Comparison of ENCODE assay signal across 9 cellular contexts in the genomic region with DNA sequence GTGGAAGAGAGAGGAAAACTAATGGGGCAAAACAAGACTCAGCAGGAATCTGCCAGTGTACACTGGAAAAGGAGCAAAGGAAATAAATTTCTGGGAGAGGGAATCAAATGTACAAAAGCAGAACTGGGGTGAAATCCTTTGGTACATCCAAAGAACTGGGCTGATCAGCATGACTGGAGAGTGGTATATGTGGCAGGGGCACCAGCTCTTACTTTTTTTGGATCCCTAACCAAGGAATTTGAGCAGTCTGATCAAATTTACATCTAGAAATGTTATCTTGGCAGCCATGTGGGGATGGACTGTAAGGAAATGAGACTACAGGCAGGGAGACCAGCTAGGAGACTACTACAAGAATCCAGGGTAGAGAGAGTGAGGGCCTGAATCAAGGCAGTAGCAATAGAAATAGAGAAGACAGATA. TPM values are rescaled to one million over a fixed set of nuclear protein-coding genes. Genes with fewer than 3 reads are reported as not detected.
A peak's percentile ranks its signal among the peaks of the same experiment; 100 is the strongest.
DNase-seq lines count a peak whose midpoint lies in the region; ATAC-seq and TF ChIP-seq lines count a peak whose summit lies in the region.
"Had no signal": no experiment of that assay in that cellular context is flagged by ENCODE, and none has a peak within 500 bp of the region (broad histone marks: within the 10 kb centered on the region; RNA-seq: fewer than 3 reads in every experiment).

No MANE protein-coding gene starts in this region.

- ATAC-seq in heart right ventricle (no peak), Right ventricle myocardium superior (ENCODE audit: poor library complexity) (no peak), lower lobe of right lung (no peak), aorta (ENCODE audit: low FRiP score) (no peak), GM19328 (IDR thresholded peaks at IDR 0.05; ENCODE audit: unreplicated experiment) (no peak)

- no peak for TF ChIP-seq CTCF in heart right ventricle (IDR thresholded peaks at IDR 0.05)
- TF ChIP-seq CTCF in lower lobe of right lung (IDR thresholded peaks at IDR 0.05): no peak

- H3K4me1 ChIP-seq in heart right ventricle (peaks cover 0 to 25% (median 11%) of the 10 kb centered on the region in 9 donors), adipocyte (ENCODE audit: control insufficient read depth, insufficient read depth, low read length) (peaks cover 7% of the 10 kb centered on the region), lower lobe of right lung (peaks cover 18% of the 10 kb centered on the region), aorta (ENCODE audit: control insufficient read depth in 1 of 2, insufficient read depth in 2 of 2, low read length in 2 of 2) (no peaks in the 10 kb centered on the region)

- H3K27ac ChIP-seq in heart right ventricle: peak overlapping the region in 7 of 10 donors; percentile 88 to 97 (median 92)
- peak overlapping the region; percentile 98 for H3K27ac ChIP-seq in lower lobe of right lung
- peak overlapping the region; percentile 19 to 92 for H3K27ac ChIP-seq in aorta (ENCODE audit: low read depth in 1 of 2, low read length in 2 of 2)

- peak overlapping the region in 6 of 10 donors; percentile 61 to 74 (median 67) for H3K4me3 ChIP-seq in heart right ventricle
- H3K4me3 ChIP-seq in adipocyte (ENCODE audit: low read length): peak overlapping the region; percentile 97
- H3K4me3 ChIP-seq in lower lobe of right lung: peak overlapping the region; percentile 74
- H3K4me3 ChIP-seq in aorta (ENCODE audit: low read length in 2 of 2): peak overlapping the region; percentile 82 to 84

- intact Hi-C loops in heart right ventricle (cut with DNase I) (loop anchor here in 7 of 10 donors (2.0 to 10.0 kb wide), 6 partner anchors 14 to 200 kb away; a partner anchor contains a TSS), Right ventricle myocardium superior (cut with DNase I) (no loop called here), lower lobe of right lung (cut with DNase I) (no loop called here), aorta (cut with DNase I) (loop anchor here (5.0 kb wide), 3 partner anchors 70 to 1205 kb away; a partner anchor contains a TSS)

- H3K9me3 ChIP-seq in heart right ventricle: peaks cover 0 to 18% (median 0%) of the 10 kb centered on the region in 11 donors
- H3K9me3 ChIP-seq in adipocyte (ENCODE audit: control insufficient read depth, low read length): no peaks in the 10 kb centered on the region
- H3K9me3 ChIP-seq in lower lobe of right lung: no peaks in the 10 kb centered on the region
- no peaks in the 10 kb centered on the region for H3K9me3 ChIP-seq in aorta (ENCODE audit: control insufficient read depth, low read length)
- H3K9me3 ChIP-seq: MG63 had no signal

- H3K27me3 ChIP-seq in heart right ventricle: no peaks in the 10 kb centered on the region
- H3K27me3 ChIP-seq in adipocyte (replicated peaks; ENCODE audit: control insufficient read depth, insufficient read depth, low read length): no peaks in the 10 kb centered on the region
- no peaks in the 10 kb centered on the region for H3K27me3 ChIP-seq in lower lobe of right lung (ENCODE audit: low read depth)
- H3K27me3 ChIP-seq in aorta (ENCODE audit: control insufficient read depth in 1 of 2, insufficient read depth in 2 of 2, low read length in 1 of 2): no peaks in the 10 kb centered on the region
- H3K27me3 ChIP-seq: MG63 had no signal

- no peak overlapping the region for H3K9ac ChIP-seq in adipocyte (ENCODE audit: low read length)

- peaks cover 0 to 8% (median 0%) of the 10 kb centered on the region in 9 donors for H3K36me3 ChIP-seq in heart right ventricle
- H3K36me3 ChIP-seq in adipocyte (ENCODE audit: control insufficient read depth, insufficient read depth, low read length, severe bottlenecking): no peaks in the 10 kb centered on the region
- H3K36me3 ChIP-seq in lower lobe of right lung: no peaks in the 10 kb centered on the region
- no peaks in the 10 kb centered on the region for H3K36me3 ChIP-seq in aorta (ENCODE audit: control insufficient read depth in 1 of 2, insufficient read depth in 2 of 2, low read length in 1 of 2)
- H3K36me3 ChIP-seq: MG63 had no signal

- DNase-seq in heart right ventricle (no peak), Right ventricle myocardium superior (no peak), adipocyte (ENCODE audit: low read depth) (no peak), lower lobe of right lung (no peak), aorta (no peak), GM03348 (ENCODE audit: low spot score) (no peak), mucosa of gallbladder (ENCODE audit: low spot score) (no peak)

RNA-seq across cellular contexts. Expression of a gene that starts 1.2 kb away (rescaled TPM):
- total RNA-seq in heart right ventricle (10 to 100 TPM in 8 of 10 donors, 1 to 10 TPM in 2; 8.0 to 17.4 (median 11.9) TPM), Right ventricle myocardium superior (8.1 TPM), lower lobe of right lung (15.7 TPM), aorta (10 to 100 TPM in 1 of 2 donors, 1 to 10 TPM in 1; 8.3 to 10.9 TPM), mucosa of gallbladder (38.4 TPM)
- polyA plus RNA-seq in heart right ventricle (1 to 10 TPM; 3.3 to 7.1 TPM), aorta (1 to 10 TPM; 4.4 to 7.6 TPM)

RNA-seq across cellular contexts. Expression of a gene that starts 12.6 kb away (rescaled TPM):
- total RNA-seq in heart right ventricle (1 to 10 TPM; 3.1 to 6.8 (median 5.1) TPM), Right ventricle myocardium superior (3.6 TPM), lower lobe of right lung (8.8 TPM), aorta (1 to 10 TPM; 4.2 to 8.6 TPM), mucosa of gallbladder (8.6 TPM)
- polyA plus RNA-seq in heart right ventricle (1 to 10 TPM; 1.0 to 2.1 TPM), aorta (1 to 10 TPM in 1 of 2 donors, under 1 TPM in 1; 0.50 to 2.7 TPM)

RNA-seq across cellular contexts. Expression of a gene that starts 55.7 kb away (rescaled TPM):
- 1 to 10 TPM; 1.6 to 3.6 (median 2.7) TPM for total RNA-seq in heart right ventricle
- 1 to 10 TPM; 2.9 to 4.6 TPM for polyA plus RNA-seq in heart right ventricle
- total RNA-seq in Right ventricle myocardium superior: 2.3 TPM
- total RNA-seq in lower lobe of right lung: 3.5 TPM
- 1 to 10 TPM; 6.2 to 6.7 TPM for total RNA-seq in aorta
- 1 to 10 TPM; 3.5 to 7.2 TPM for polyA plus RNA-seq in aorta
- total RNA-seq in mucosa of gallbladder: 1.8 TPM

Comparison
In these comparisons a context has a peak if more than half of its experiments do, and no peak if none do; other contexts are left out.
1. intact Hi-C loops: an anchor here in heart right ventricle (2.0 to 10.0 kb wide) and aorta (5.0 kb wide); none called in Right ventricle myocardium superior and lower lobe of right lung.